ENCODE assay signal across 11 cellular contexts in the genomic region with DNA sequence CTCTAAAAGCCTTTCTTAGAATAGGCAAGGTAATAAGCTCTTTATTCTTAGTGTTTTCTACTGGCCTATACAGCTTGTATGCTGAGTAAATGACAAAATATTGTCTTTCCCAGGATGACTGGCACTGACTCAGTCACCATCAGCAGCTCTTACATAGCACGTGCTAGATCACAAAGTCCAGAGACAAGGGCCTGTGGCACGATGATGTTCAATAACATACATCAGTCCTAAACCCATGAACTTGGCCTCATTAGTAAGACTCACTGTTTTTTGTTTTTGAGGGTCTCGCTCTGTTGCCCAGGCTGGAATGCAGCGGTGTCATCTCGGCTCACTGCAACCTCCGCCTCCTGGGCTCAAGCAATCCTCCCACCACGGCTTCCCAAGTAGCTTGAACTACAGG. TPM values are rescaled to one million over a fixed set of nuclear protein-coding genes. Genes with fewer than 3 reads are reported as not detected.
A peak's percentile ranks its signal among the peaks of the same experiment; 100 is the strongest.
DNase-seq lines count a peak whose midpoint lies in the region; ATAC-seq, FAIRE-seq and TF ChIP-seq lines count a peak whose summit lies in the region.
"Had no signal": no experiment of that assay in that cellular context is flagged by ENCODE, and none has a peak within 500 bp of the region (broad histone marks: within the 10 kb centered on the region; RNA-seq: fewer than 3 reads in every experiment).

No MANE protein-coding gene starts in this region.

- WGBS in HepG2 (ENCODE audit: low lambda C conversion rate): 83% methylated on average over 7 of the region's 7 CpGs
- 90 to 91% methylated on average over 7 of the region's 7 CpGs for WGBS in body of pancreas, 2 donors

- no peak for TF ChIP-seq EP300 in HepG2 (IDR thresholded peaks at IDR 0.05; ENCODE audit: low read depth in 2 of 2, low read length in 2 of 2)
- TF ChIP-seq EP300 in HepG2 (CRISPR knock-in tag; IDR thresholded peaks at IDR 0.05; ENCODE audit: borderline replicate concordance): no peak

- peaks cover 67% of the 10 kb centered on the region for H4K20me1 ChIP-seq in HepG2 (ENCODE audit: insufficient read depth, low read length)

- no peak overlapping the region for H3K4me3 Mint-ChIP-seq in MCF 10A (ENCODE audit: unreplicated experiment)
- peak overlapping the region; percentile 66 to 68 for H3K4me3 Mint-ChIP-seq in activated T-cell treated with anti-CD3 and anti-CD28 coated beads, Interleukin-2, amount 50 U/mL, for 72 hours
- no peak overlapping the region for H3K4me3 Mint-ChIP-seq in type B pancreatic cell

- H3K9me3 ChIP-seq in breast epithelium (no peaks in the 10 kb centered on the region), HepG2 (ENCODE audit: low read length) (no peaks in the 10 kb centered on the region), body of pancreas (no peaks in the 10 kb centered on the region)
- H3K9me3 ChIP-seq: esophagus squamous epithelium had no signal

- TF ChIP-seq RAD21 in HepG2 (CRISPR knock-in tag; IDR thresholded peaks at IDR 0.05): no peak

- no peak overlapping the region for H2AFZ ChIP-seq in HepG2 (ENCODE audit: low read length)

- ATAC-seq in activated T-cell treated with anti-CD3 and anti-CD28 coated beads, Interleukin-2, amount 50 U/mL, for 72 hours (replicated peaks in 1 of 2): peak; percentile 88 to 91
- ATAC-seq in HepG2: peak; percentile 55; the same call in 2 of the 3 replicates
- no peak for ATAC-seq in GM21825 (IDR thresholded peaks at IDR 0.05; ENCODE audit: unreplicated experiment)
- no peak for ATAC-seq in body of pancreas

- H3K4me1 Mint-ChIP-seq in MCF 10A (ENCODE audit: insufficient read depth, unreplicated experiment): peaks cover 61% of the 10 kb centered on the region
- peaks cover 93% of the 10 kb centered on the region for H3K4me1 Mint-ChIP-seq in activated T-cell treated with anti-CD3 and anti-CD28 coated beads, Interleukin-2, amount 50 U/mL, for 72 hours (ENCODE audit: low read depth)
- peaks cover 52% of the 10 kb centered on the region for H3K4me1 Mint-ChIP-seq in type B pancreatic cell (ENCODE audit: unreplicated experiment)

- peak overlapping the region; percentile 64 for H3K27ac Mint-ChIP-seq in MCF 10A (ENCODE audit: low read depth, unreplicated experiment)
- peak overlapping the region; percentile 99 for H3K27ac Mint-ChIP-seq in activated T-cell treated with anti-CD3 and anti-CD28 coated beads, Interleukin-2, amount 50 U/mL, for 72 hours
- peak overlapping the region; percentile 50 for H3K27ac Mint-ChIP-seq in type B pancreatic cell

- H3K9me3 Mint-ChIP-seq in MCF 10A (ENCODE audit: unreplicated experiment) (no peaks in the 10 kb centered on the region), type B pancreatic cell (no peaks in the 10 kb centered on the region)
- no peaks in the 10 kb centered on the region for H3K9me3 Mint-ChIP-seq in activated T-cell treated with anti-CD3 and anti-CD28 coated beads, Interleukin-2, amount 50 U/mL, for 72 hours

- POLR2A ChIA-PET in MCF 10A (lab: Yijun Ruan, JAX) (interaction anchor here (0.9 to 7.1 kb wide), 8 partner anchors 10 to 56 kb away, joined by 3 to 40 read pairs (median 5); partner anchors contain the start of gene CELF1), HepG2 (lab: Yijun Ruan, JAX) (interaction anchor here (1.1 to 1.4 kb wide), 2 partner anchors 55 to 75 kb away, joined by 4 to 5 read pairs; partner anchors contain the start of gene PTPMT1)

- H3K27ac ChIP-seq in breast epithelium (no peak overlapping the region), HepG2 (ENCODE audit: extremely low read length, insufficient read depth, low read length) (no peak overlapping the region), body of pancreas (peak overlapping the region in 2 of 4 donors; percentile 36 to 64)

- H3K9ac ChIP-seq in HepG2 (ENCODE audit: insufficient read depth, low read depth, low read length): no peak overlapping the region

- no TSS peak for BruUV-seq in MCF 10A (replicated peaks; lab: Mats Ljungman, UMichigan)
- no TSS peak for BruUV-seq in HepG2 (replicated peaks; lab: Mats Ljungman, UMichigan)

- H3K4me1 ChIP-seq in breast epithelium (peaks cover 0 to 10% of the 10 kb centered on the region in 2 donors), HepG2 (ENCODE audit: insufficient read depth, low read length) (peaks cover 66% of the 10 kb centered on the region), body of pancreas (peaks cover 52% of the 10 kb centered on the region)

- no peak overlapping the region for H3K4me3 ChIP-seq in breast epithelium
- no peak overlapping the region for H3K4me3 ChIP-seq in HepG2 (replicated peaks in 1 of 3; ENCODE audit: insufficient read depth in 1 of 3, low read depth in 2 of 3, low read length in 3 of 3)
- no peak overlapping the region for H3K4me3 ChIP-seq in body of pancreas
- H3K4me3 ChIP-seq: esophagus squamous epithelium had no signal

- H3K79me2 ChIP-seq in HepG2 (ENCODE audit: insufficient read depth, low read length): peaks cover 85% of the 10 kb centered on the region

- DNase-seq in MCF 10A (ENCODE audit: unreplicated experiment): peak; percentile 9
- no peak for DNase-seq in breast epithelium (ENCODE audit: low spot score in 2 of 2)
- DNase-seq in activated T-cell treated with anti-CD3 and anti-CD28 coated beads, Interleukin-2, amount 50 U/mL, for 72 hours: peak; percentile 32 to 51
- no peak for DNase-seq in HepG2 (ENCODE audit: low spot score)
- no peak for DNase-seq in type B pancreatic cell (ENCODE audit: extremely low spot score, unreplicated experiment)
- no peak for DNase-seq in body of pancreas
- DNase-seq in NCI-H510A (lab: John Stamatoyannopoulos, UW): no peak
- DNase-seq: amygdala, esophagus squamous epithelium, NCI-H1930 had no signal

- H3K36me3 ChIP-seq in breast epithelium (no peaks in the 10 kb centered on the region), HepG2 (replicated peaks in 1 of 2; ENCODE audit: control insufficient read depth in 1 of 2, insufficient read depth in 2 of 2, low read length in 2 of 2) (peaks cover 0 to 3% of the 10 kb centered on the region in 2 experiments; a peak in 1 of 5 replicates), body of pancreas (replicated peaks in 1 of 2; ENCODE audit: insufficient read depth in 1 of 2, low read depth in 2 of 2) (no peaks in the 10 kb centered on the region)
- H3K36me3 ChIP-seq: esophagus squamous epithelium had no signal

- H3K36me3 Mint-ChIP-seq in MCF 10A (ENCODE audit: insufficient read depth, unreplicated experiment) (peaks cover 21% of the 10 kb centered on the region), type B pancreatic cell (no peaks in the 10 kb centered on the region)
- peaks cover 0 to 3% of the 10 kb centered on the region in 2 donors for H3K36me3 Mint-ChIP-seq in activated T-cell treated with anti-CD3 and anti-CD28 coated beads, Interleukin-2, amount 50 U/mL, for 72 hours (ENCODE audit: insufficient read depth in 2 of 2)

- no peak for TF ChIP-seq POLR2A in breast epithelium (IDR thresholded peaks at IDR 0.05)
- TF ChIP-seq POLR2A in HepG2 (IDR thresholded peaks at IDR 0.05; ENCODE audit: insufficient read depth in 1 of 2, low read depth in 2 of 2, low read length in 2 of 2): no peak
- TF ChIP-seq POLR2A in body of pancreas (IDR thresholded peaks at IDR 0.05): no peak

- in situ Hi-C loops in HepG2 (cut with HindIII; ENCODE audit: extremely low pct_ligation_motif_present, low pct_unique_long_range_greater_than_20kb): no loop called here

- TF ChIP-seq CTCF in MCF 10A (IDR thresholded peaks at IDR 0.05; ENCODE audit: unreplicated experiment) (no peak), breast epithelium (IDR thresholded peaks at IDR 0.05) (no peak), HepG2 (CRISPR knock-in tag; IDR thresholded peaks at IDR 0.05) (no peak), type B pancreatic cell (conservative IDR thresholded peaks at IDR 0.05) (no peak), body of pancreas (IDR thresholded peaks at IDR 0.05) (no peak)

- no peak for FAIRE-seq in HepG2 (lab: Jason Lieb, UNC)

- H3K4me2 ChIP-seq in HepG2 (ENCODE audit: low read depth, low read length): no peak overlapping the region

- H3K27me3 Mint-ChIP-seq in MCF 10A (ENCODE audit: insufficient read depth, unreplicated experiment): no peaks in the 10 kb centered on the region
- no peaks in the 10 kb centered on the region for H3K27me3 Mint-ChIP-seq in activated T-cell treated with anti-CD3 and anti-CD28 coated beads, Interleukin-2, amount 50 U/mL, for 72 hours (ENCODE audit: low read depth)
- H3K27me3 Mint-ChIP-seq in type B pancreatic cell: no peaks in the 10 kb centered on the region

- CTCF ChIA-PET in MCF 10A (lab: Yijun Ruan, JAX): interaction anchor here (0.6 to 1.5 kb wide), 4 partner anchors 12 to 45 kb away, joined by 3 to 4 read pairs (median 3); partner anchors contain the start of gene CELF1
- CTCF ChIA-PET in HepG2 (lab: Yijun Ruan, JAX; ENCODE audit: low intra/inter-chr PET ratio, low total read pairs): no interaction called here

- intact Hi-C loops in MCF 10A (cut with micrococcal nuclease) (no loop called here), breast epithelium (cut with DNase I; ENCODE audit: low total_unique reads) (no loop called here), HepG2 (cut with micrococcal nuclease; ENCODE audit: unreplicated experiment) (no loop called here), body of pancreas (cut with DNase I) (no loop called here)

- no peaks in the 10 kb centered on the region for H3K27me3 ChIP-seq in breast epithelium
- no peaks in the 10 kb centered on the region for H3K27me3 ChIP-seq in HepG2 (ENCODE audit: control insufficient read depth in 1 of 2, insufficient read depth in 2 of 2, low read length in 2 of 2)
- no peaks in the 10 kb centered on the region for H3K27me3 ChIP-seq in body of pancreas
- H3K27me3 ChIP-seq: esophagus squamous epithelium had no signal

RNA-seq across cellular contexts. Expression of gene CELF1, which starts 42.7 kb away (rescaled TPM):
- total RNA-seq in MCF 10A (2022) (173 and 189 TPM in 2 replicates), breast epithelium (100 to 1,000 TPM in 2 of 3 donors, 10 to 100 TPM in 1; 94.1 to 117 (median 114) TPM), HepG2 (2016; rRNA removed; fragmentation: Illumina TruSeq; extraction: Trizol) (80.1 and 93.4 TPM in 2 replicates), type B pancreatic cell (ENCODE audit: low replicate concordance) (97.8 and 125 TPM in 2 replicates), body of pancreas (10 to 100 TPM; 56.0 to 86.0 TPM)
- total RNA-seq in activated T-cell treated with anti-CD3 and anti-CD28 coated beads, Interleukin-2, amount 50 U/mL, for 72 hours: 100 to 1,000 TPM; 128 to 149 TPM
- 11.9 and 18.9 TPM in 2 replicates for total RNA-seq in HepG2 (2016; cell fraction: cytosol; rRNA removed; fragmentation: Illumina TruSeq; extraction: Trizol; ENCODE audit: low read depth)
- total RNA-seq in HepG2 (2016; cell fraction: insoluble cytoplasmic fraction; rRNA removed; fragmentation: Illumina TruSeq; extraction: Trizol): 79.6 and 87.8 TPM in 2 replicates
- total RNA-seq in HepG2 (2016; cell fraction: membrane; rRNA removed; fragmentation: Illumina TruSeq; extraction: Trizol): 21.9 and 25.0 TPM in 2 replicates
- total RNA-seq in HepG2 (2016; cell fraction: nucleus; rRNA removed; fragmentation: Illumina TruSeq; extraction: Trizol): 82.4 and 83.3 TPM in 2 replicates
- polyA plus RNA-seq in HepG2 (2011; rRNA removed): 69.0 and 70.4 TPM in 2 replicates
- polyA plus RNA-seq in HepG2 (2011; cell fraction: cytosol; rRNA removed): 39.2 and 40.8 TPM in 2 replicates
- polyA plus RNA-seq in HepG2 (2011; cell fraction: nucleus; rRNA removed): 119 and 122 TPM in 2 replicates
- 26.5 and 31.0 TPM in 2 replicates for polyA plus RNA-seq in HepG2 (2012)
- polyA plus RNA-seq in HepG2 (2016; cell fraction: cytosol; fragmentation: Illumina TruSeq; extraction: Trizol; ENCODE audit: low read depth): 1.3 and 1.7 TPM in 2 replicates
- 45.5 and 54.9 TPM in 2 replicates for polyA plus RNA-seq in HepG2 (2016; cell fraction: insoluble cytoplasmic fraction; fragmentation: Illumina TruSeq; extraction: Trizol; ENCODE audit: low read depth)
- polyA plus RNA-seq in HepG2 (2016; cell fraction: membrane; fragmentation: Illumina TruSeq; extraction: Trizol; ENCODE audit: low read depth): 4.2 and 6.0 TPM in 2 replicates
- 81.4 and 92.9 TPM in 2 replicates for polyA plus RNA-seq in HepG2 (2016; cell fraction: nucleus; fragmentation: Illumina TruSeq; extraction: Trizol; ENCODE audit: insufficient read depth, low read depth)
- 153 and 310 TPM in 2 replicates for polyA minus RNA-seq in HepG2 (2011; rRNA and poly(A)+ RNA removed; ENCODE audit: low replicate concordance)
- polyA minus RNA-seq in HepG2 (2011; cell fraction: cytosol; rRNA and poly(A)+ RNA removed): 51.3 and 63.1 TPM in 2 replicates
- 123 and 152 TPM in 2 replicates for polyA minus RNA-seq in HepG2 (2011; cell fraction: nucleus; rRNA and poly(A)+ RNA removed)

RNA-seq across cellular contexts. Expression of gene PTPMT1, which starts 55.2 kb away (rescaled TPM):
- total RNA-seq in MCF 10A (2022) (44.6 and 49.0 TPM in 2 replicates), breast epithelium (100 to 1,000 TPM; 130 to 139 (median 137) TPM), HepG2 (2016; rRNA removed; fragmentation: Illumina TruSeq; extraction: Trizol) (91.5 and 129 TPM in 2 replicates), type B pancreatic cell (ENCODE audit: low replicate concordance) (43.6 and 58.4 TPM in 2 replicates), body of pancreas (10 to 100 TPM; 52.4 TPM)
- total RNA-seq in activated T-cell treated with anti-CD3 and anti-CD28 coated beads, Interleukin-2, amount 50 U/mL, for 72 hours: 10 to 100 TPM; 37.0 to 40.1 TPM
- total RNA-seq in HepG2 (2016; cell fraction: cytosol; rRNA removed; fragmentation: Illumina TruSeq; extraction: Trizol; ENCODE audit: low read depth): 298 and 321 TPM in 2 replicates
- total RNA-seq in HepG2 (2016; cell fraction: insoluble cytoplasmic fraction; rRNA removed; fragmentation: Illumina TruSeq; extraction: Trizol): 81.6 and 129 TPM in 2 replicates
- 276 and 295 TPM in 2 replicates for total RNA-seq in HepG2 (2016; cell fraction: membrane; rRNA removed; fragmentation: Illumina TruSeq; extraction: Trizol)
- total RNA-seq in HepG2 (2016; cell fraction: nucleus; rRNA removed; fragmentation: Illumina TruSeq; extraction: Trizol): 68.5 and 73.1 TPM in 2 replicates
- polyA plus RNA-seq in HepG2 (2011; rRNA removed): 55.6 and 59.4 TPM in 2 replicates
- 75.6 and 88.6 TPM in 2 replicates for polyA plus RNA-seq in HepG2 (2011; cell fraction: cytosol; rRNA removed)
- 25.5 and 28.0 TPM in 2 replicates for polyA plus RNA-seq in HepG2 (2011; cell fraction: nucleus; rRNA removed)
- 46.9 and 52.6 TPM in 2 replicates for polyA plus RNA-seq in HepG2 (2012)
- 363 and 406 TPM in 2 replicates for polyA plus RNA-seq in HepG2 (2016; cell fraction: cytosol; fragmentation: Illumina TruSeq; extraction: Trizol; ENCODE audit: low read depth)
- polyA plus RNA-seq in HepG2 (2016; cell fraction: insoluble cytoplasmic fraction; fragmentation: Illumina TruSeq; extraction: Trizol; ENCODE audit: low read depth): 80.1 and 94.0 TPM in 2 replicates
- polyA plus RNA-seq in HepG2 (2016; cell fraction: membrane; fragmentation: Illumina TruSeq; extraction: Trizol; ENCODE audit: low read depth): 256 and 270 TPM in 2 replicates
- polyA plus RNA-seq in HepG2 (2016; cell fraction: nucleus; fragmentation: Illumina TruSeq; extraction: Trizol; ENCODE audit: insufficient read depth, low read depth): 125 and 127 TPM in 2 replicates
- 42.4 and 68.4 TPM in 2 replicates for polyA minus RNA-seq in HepG2 (2011; rRNA and poly(A)+ RNA removed; ENCODE audit: low replicate concordance)
- polyA minus RNA-seq in HepG2 (2011; cell fraction: cytosol; rRNA and poly(A)+ RNA removed): 19.5 and 22.2 TPM in 2 replicates
- 21.8 and 25.0 TPM in 2 replicates for polyA minus RNA-seq in HepG2 (2011; cell fraction: nucleus; rRNA and poly(A)+ RNA removed)

Comparison
In these comparisons a context has a peak if more than half of its experiments do, and no peak if none do; other contexts are left out.
1. DNase-seq: peak in MCF 10A (single experiment) and activated T-cell treated with anti-CD3 and anti-CD28 coated beads, Interleukin-2, amount 50 U/mL, for 72 hours (2 of 2); none in breast epithelium (0 of 2), HepG2 (single experiment), type B pancreatic cell (single experiment), body of pancreas (0 of 4) and NCI-H510A (single experiment).
2. H3K4me3 Mint-ChIP-seq: peak in activated T-cell treated with anti-CD3 and anti-CD28 coated beads, Interleukin-2, amount 50 U/mL, for 72 hours (2 of 2); none in MCF 10A (single experiment) and type B pancreatic cell (single experiment).
3. ATAC-seq: peak in activated T-cell treated with anti-CD3 and anti-CD28 coated beads, Interleukin-2, amount 50 U/mL, for 72 hours (2 of 2) and HepG2 (single experiment); none in GM21825 (single experiment) and body of pancreas (single experiment).
4. Peak in every context shown above with its lines, with median percentiles within 50 percentile points of each other: H3K27ac Mint-ChIP-seq.